In genomic region chr1:147611021-147611426, GRCh38 we compare ENCODE assay signal across 12 cellular contexts. TPM values are rescaled to one million over a fixed set of nuclear protein-coding genes. Genes with fewer than 3 reads are reported as not detected.
DNase-seq lines count a peak whose midpoint lies in the region; ATAC-seq and TF ChIP-seq lines count a peak whose summit lies in the region.
"Had no signal": no experiment of that assay in that cellular context is flagged by ENCODE, and none has a peak within 500 bp of the region (broad histone marks: within the 10 kb centered on the region; RNA-seq: fewer than 3 reads in every experiment).

No MANE protein-coding gene starts in this region.

- no peaks in the 10 kb centered on the region for H3K27me3 Mint-ChIP-seq in MCF 10A (ENCODE audit: insufficient read depth, unreplicated experiment)
- H3K27me3 Mint-ChIP-seq: brain, naive B cell had no signal

- intact Hi-C loops in mucosa of descending colon (cut with DNase I, micrococcal nuclease) (no loop called here), MCF 10A (cut with micrococcal nuclease) (no loop called here)

- no peak overlapping the region for H3K4me3 ChIP-seq in mucosa of descending colon
- H3K4me3 ChIP-seq: K562 had no signal

- TF ChIP-seq CTCF in mucosa of descending colon (IDR thresholded peaks at IDR 0.05), result no peak
- TF ChIP-seq CTCF in MCF 10A (IDR thresholded peaks at IDR 0.05; ENCODE audit: unreplicated experiment), result no peak

- H3K4me1 ChIP-seq in mucosa of descending colon (ENCODE audit: low read depth), result no peaks in the 10 kb centered on the region

- H3K36me3 Mint-ChIP-seq in MCF 10A (ENCODE audit: insufficient read depth, unreplicated experiment), result peaks cover 12% of the 10 kb centered on the region

- ATAC-seq in GM18861 (IDR thresholded peaks at IDR 0.05; ENCODE audit: unreplicated experiment), result peak; percentile 60
- peak; percentile 82 for ATAC-seq in GM21423 (IDR thresholded peaks at IDR 0.05; ENCODE audit: unreplicated experiment)
- ATAC-seq in HG03060 (IDR thresholded peaks at IDR 0.05; ENCODE audit: low read depth, unreplicated experiment), result peak; percentile 66
- no peak for ATAC-seq in mucosa of descending colon
- ATAC-seq: K562 had no signal

- no peaks in the 10 kb centered on the region for H3K9me3 ChIP-seq in mucosa of descending colon

- no peak overlapping the region for H3K27ac Mint-ChIP-seq in MCF 10A (ENCODE audit: low read depth, unreplicated experiment)
- H3K27ac Mint-ChIP-seq: naive B cell had no signal

- H3K4me1 Mint-ChIP-seq in MCF 10A (ENCODE audit: insufficient read depth, unreplicated experiment), result no peaks in the 10 kb centered on the region
- H3K4me1 Mint-ChIP-seq: naive B cell had no signal

- BruUV-seq in MCF 10A (replicated peaks; lab: Mats Ljungman, UMichigan), result no TSS peak

- no peaks in the 10 kb centered on the region for H3K36me3 ChIP-seq in mucosa of descending colon (ENCODE audit: low read depth)

- POLR2A ChIA-PET in MCF 10A (lab: Yijun Ruan, JAX), result interaction anchor here (0.9 kb wide), 1 partner anchor 10 kb away, joined by 3 read pairs; no protein-coding TSS in a partner anchor

- CTCF ChIA-PET in MCF 10A (lab: Yijun Ruan, JAX), result interaction anchor here (0.5 to 1.7 kb wide), 6 partner anchors 14 to 310 kb away, joined by 3 to 9 read pairs (median 5); no protein-coding TSS in a partner anchor

- peak; percentile 42 for DNase-seq in SHP77 treated with DMSO at 0.1 percent for 48 hours (lab: John Stamatoyannopoulos, UW)
- no peak for DNase-seq in mucosa of descending colon
- no peak for DNase-seq in MCF 10A (ENCODE audit: unreplicated experiment)
- DNase-seq in amniotic stem cell (lab: John Stamatoyannopoulos, UW), result no peak
- DNase-seq in GOT3 (lab: John Stamatoyannopoulos, UW), result no peak
- DNase-seq: Calu3, naive B cell had no signal

- H3K9me3 Mint-ChIP-seq in MCF 10A (ENCODE audit: unreplicated experiment), result no peaks in the 10 kb centered on the region
- H3K9me3 Mint-ChIP-seq: brain, naive B cell had no signal

- no peak overlapping the region for H3K4me3 Mint-ChIP-seq in MCF 10A (ENCODE audit: unreplicated experiment)
- H3K4me3 Mint-ChIP-seq: brain, naive B cell had no signal

RNA-seq across cellular contexts. Expression of gene ACP6, which starts 59.3 kb away (rescaled TPM):
- total RNA-seq in mucosa of descending colon, result 10 to 100 TPM; 20.8 to 22.6 (median 22.3) TPM
- total RNA-seq in MCF 10A (2022), result 40.5 and 54.1 TPM in 2 replicates
